Comparison of ENCODE assay signal across 9 cellular contexts in genomic region chr12:6614513-6615177, GRCh38. TPM values are rescaled to one million over a fixed set of nuclear protein-coding genes. Genes with fewer than 3 reads are reported as not detected.
DNase-seq lines count a peak whose midpoint lies in the region; ATAC-seq, FAIRE-seq and TF ChIP-seq lines count a peak whose summit lies in the region.
"Had no signal": no experiment of that assay in that cellular context is flagged by ENCODE, and none has a peak within 500 bp of the region (broad histone marks: within the 10 kb centered on the region; RNA-seq: fewer than 3 reads in every experiment).

No MANE protein-coding gene starts in this region.

- H2AFZ ChIP-seq in PC-3 (ENCODE audit: low read length) = no peak overlapping the region
- H2AFZ ChIP-seq in endothelial cell of umbilical vein (ENCODE audit: low read depth, low read length) = peak overlapping the region; percentile 84

- H3K27me3 ChIP-seq in Caco-2 (replicated peaks; ENCODE audit: control insufficient read depth, insufficient read depth, low read length) = no peaks in the 10 kb centered on the region
- no peaks in the 10 kb centered on the region for H3K27me3 ChIP-seq in PC-3 (ENCODE audit: low read length)
- no peaks in the 10 kb centered on the region for H3K27me3 ChIP-seq in endothelial cell of umbilical vein (ENCODE audit: control insufficient read depth in 2 of 2, insufficient read depth in 2 of 2, low read length in 2 of 2)

- no peaks in the 10 kb centered on the region for H3K9me3 Mint-ChIP-seq in Caco-2 (ENCODE audit: unreplicated experiment)
- H3K9me3 Mint-ChIP-seq in osteocyte (ENCODE audit: unreplicated experiment) = no peaks in the 10 kb centered on the region

- BruUV-seq in Caco-2 (replicated peaks; lab: Mats Ljungman, UMichigan) = no TSS peak
- no TSS peak for BruUV-seq in PC-3 (replicated peaks; lab: Mats Ljungman, UMichigan)
- BruUV-seq in endothelial cell of umbilical vein (replicated peaks; lab: Mats Ljungman, UMichigan) = no TSS peak

- DNase-seq in Caco-2 (no peak), PC-3 (no peak), endothelial cell of umbilical vein (ENCODE audit: low read depth, low spot score) (no peak), osteocyte (ENCODE audit: extremely low spot score, unreplicated experiment) (no peak), GM19240 (ENCODE audit: insufficient read length, low spot score) (no peak), NCI-H526 treated with DMSO at 0.1 percent for 48 hours (lab: John Stamatoyannopoulos, UW) (no peak), AG20443 (ENCODE audit: low spot score) (no peak)

- H3K4me2 ChIP-seq in PC-3 (ENCODE audit: low read length) (no peak overlapping the region), endothelial cell of umbilical vein (ENCODE audit: insufficient read depth, low read length) (no peak overlapping the region)

- peak in 1 of 2 experiments; percentile 14 for TF ChIP-seq CTCF in Caco-2 (IDR thresholded peaks at IDR 0.05; ENCODE audit: insufficient read depth in 1 of 2, low read depth in 1 of 2, low read length in 1 of 2, severe bottlenecking in 1 of 2, unreplicated experiment in 1 of 2)
- TF ChIP-seq CTCF in PC-3 (conservative IDR thresholded peaks at IDR 0.05; ENCODE audit: low read depth, low read length) = 0 out of 2 replicates have a peak, but pooled peaks have one; percentile 10
- TF ChIP-seq CTCF in endothelial cell of umbilical vein (IDR thresholded peaks at IDR 0.05; ENCODE audit: extremely low read depth in 1 of 2, insufficient read depth in 1 of 2, low read depth in 1 of 2, low read length in 2 of 2) = no peak
- no peak for TF ChIP-seq CTCF in osteocyte (IDR thresholded peaks at IDR 0.05)

- CTCF ChIA-PET in Caco-2 (lab: Charles Lee) (interaction anchor here (0.7 to 1.6 kb wide), 5 partner anchors 26 to 239 kb away, joined by 3 to 11 read pairs (median 5); partner anchors contain the start of genes COPS7A and NOP2), PC-3 (lab: Charles Lee) (no interaction called here), endothelial cell of umbilical vein (lab: Charles Lee) (interaction anchor here (0.7 to 2.4 kb wide), 6 partner anchors 9 to 220 kb away, joined by 3 to 14 read pairs (median 4); no protein-coding TSS in a partner anchor)

- peaks cover 23% of the 10 kb centered on the region for H3K4me1 ChIP-seq in Caco-2
- H3K4me1 ChIP-seq in PC-3 (ENCODE audit: insufficient read depth, low read length) = peaks cover 15% of the 10 kb centered on the region
- H3K4me1 ChIP-seq in endothelial cell of umbilical vein (ENCODE audit: control insufficient read depth, extremely low read depth, insufficient read depth, low read length) = peaks cover 11% of the 10 kb centered on the region

- H3K9ac ChIP-seq in PC-3 (ENCODE audit: low read length) (no peak overlapping the region), endothelial cell of umbilical vein (replicated peaks; ENCODE audit: extremely low read depth, insufficient read depth, low read length) (no peak overlapping the region)

- no peaks in the 10 kb centered on the region for H3K36me3 ChIP-seq in Caco-2 (ENCODE audit: control insufficient read depth, insufficient read depth, low read length)
- no peaks in the 10 kb centered on the region for H3K36me3 ChIP-seq in PC-3 (ENCODE audit: low read depth, low read length)
- H3K36me3 ChIP-seq in endothelial cell of umbilical vein (ENCODE audit: control insufficient read depth in 2 of 2, extremely low read depth in 1 of 2, insufficient read depth in 2 of 2, low read length in 2 of 2) = no peaks in the 10 kb centered on the region

- H3K36me3 Mint-ChIP-seq in Caco-2 (ENCODE audit: insufficient read depth, unreplicated experiment) (no peaks in the 10 kb centered on the region), osteocyte (ENCODE audit: unreplicated experiment) (no peaks in the 10 kb centered on the region)

- H3F3A ChIP-seq in PC-3 (ENCODE audit: low read length, unreplicated experiment) = no peaks in the 10 kb centered on the region

- H4K20me1 ChIP-seq in PC-3 (ENCODE audit: low read length) (no peaks in the 10 kb centered on the region), endothelial cell of umbilical vein (replicated peaks; ENCODE audit: control insufficient read depth, extremely low read depth, insufficient read depth, low read length) (no peaks in the 10 kb centered on the region)

- dilution Hi-C loops in endothelial cell of umbilical vein (cut with MboI; ENCODE audit: extremely low pct_ligation_motif_present, low sequenced_read_pairs) = no loop called here

- no peaks in the 10 kb centered on the region for H3K9me3 ChIP-seq in Caco-2
- no peaks in the 10 kb centered on the region for H3K9me3 ChIP-seq in PC-3 (ENCODE audit: low read length)
- H3K9me3 ChIP-seq in endothelial cell of umbilical vein (replicated peaks; ENCODE audit: control insufficient read depth, insufficient read depth, low read length) = no peaks in the 10 kb centered on the region

- H3K4me3 ChIP-seq in Caco-2 (ENCODE audit: low read depth, low read length) = no peak overlapping the region
- no peak overlapping the region for H3K4me3 ChIP-seq in PC-3 (ENCODE audit: low read length)
- no peak overlapping the region for H3K4me3 ChIP-seq in endothelial cell of umbilical vein (replicated peaks in 1 of 3; ENCODE audit: insufficient read depth in 1 of 3, low read depth in 1 of 3, low read length in 3 of 3)

- ATAC-seq in PC-3 = no peak
- no peak for ATAC-seq in GM21619 (IDR thresholded peaks at IDR 0.05; ENCODE audit: unreplicated experiment)

- H3K79me2 ChIP-seq in PC-3 (ENCODE audit: low read length) = no peaks in the 10 kb centered on the region
- H3K79me2 ChIP-seq in endothelial cell of umbilical vein (ENCODE audit: control insufficient read depth, insufficient read depth, low read length) = no peaks in the 10 kb centered on the region

- H3K4me3 Mint-ChIP-seq in Caco-2 (ENCODE audit: unreplicated experiment) (no peak overlapping the region), osteocyte (ENCODE audit: unreplicated experiment) (no peak overlapping the region)

- no peak for TF ChIP-seq POLR2A in endothelial cell of umbilical vein (IDR thresholded peaks at IDR 0.05; ENCODE audit: low read depth, low read length)

- H3K27ac Mint-ChIP-seq in Caco-2 (ENCODE audit: unreplicated experiment) = peak overlapping the region; percentile 20
- H3K27ac Mint-ChIP-seq in osteocyte (ENCODE audit: unreplicated experiment) = peak overlapping the region; percentile 95

- H3K4me1 Mint-ChIP-seq in Caco-2 (ENCODE audit: low read depth, unreplicated experiment) = peaks cover 7% of the 10 kb centered on the region
- H3K4me1 Mint-ChIP-seq in osteocyte (ENCODE audit: unreplicated experiment) = peaks cover 36% of the 10 kb centered on the region

- no peaks in the 10 kb centered on the region for H3K9me2 ChIP-seq in PC-3 (replicated peaks; ENCODE audit: low read length)

- peak overlapping the region; percentile 18; the same call in 1 of the 2 replicates for H3K27ac ChIP-seq in PC-3 (ENCODE audit: low read length)
- no peak overlapping the region for H3K27ac ChIP-seq in endothelial cell of umbilical vein (ENCODE audit: insufficient read depth, low read depth, low read length)

- no peaks in the 10 kb centered on the region for H3K27me3 Mint-ChIP-seq in Caco-2 (ENCODE audit: insufficient read depth, unreplicated experiment)
- H3K27me3 Mint-ChIP-seq in osteocyte (ENCODE audit: unreplicated experiment) = no peaks in the 10 kb centered on the region

- FAIRE-seq in endothelial cell of umbilical vein (lab: Jason Lieb, UNC) = peak; percentile 53

- intact Hi-C loops in Caco-2 (cut with micrococcal nuclease; ENCODE audit: unreplicated experiment) = loop anchor here (5.0 kb wide), 1 partner anchor 213 kb away; the partner anchor contains the start of gene P3H3
- intact Hi-C loops in PC-3 (cut with micrococcal nuclease) = loop anchor here (5.0 kb wide), 2 partner anchors 48 to 83 kb away; partner anchors contain the start of gene ING4
- intact Hi-C loops in endothelial cell of umbilical vein (cut with micrococcal nuclease) = loop anchor here (1.0 to 10.0 kb wide), 2 partner anchors 75 to 1020 kb away; partner anchors contain the start of gene ZNF384

- no peaks in the 10 kb centered on the region for H3K9me1 ChIP-seq in endothelial cell of umbilical vein (replicated peaks; ENCODE audit: control insufficient read depth, extremely low read depth, insufficient read depth, low read length)

- POLR2A ChIA-PET in Caco-2 (lab: Charles Lee) = no interaction called here
- POLR2A ChIA-PET in PC-3 (lab: Charles Lee; ENCODE audit: unreplicated experiment) = no interaction called here
- POLR2A ChIA-PET in endothelial cell of umbilical vein (lab: Charles Lee) = no interaction called here

RNA-seq across cellular contexts. Expression of gene CHD4, which starts 7.5 kb away (rescaled TPM):
- total RNA-seq in Caco-2 (2022) (223 and 229 TPM in 2 replicates), PC-3 (2014; rRNA removed) (216 and 231 TPM in 2 replicates), endothelial cell of umbilical vein (192 and 216 TPM in 2 replicates), osteocyte (348 and 351 TPM in 2 replicates)
- 119 and 127 TPM in 2 replicates for polyA plus RNA-seq in endothelial cell of umbilical vein
- 130 and 131 TPM in 2 replicates for polyA plus RNA-seq in endothelial cell of umbilical vein (2011; cell fraction: cytosol; rRNA removed)
- 178 and 198 TPM in 2 replicates for polyA plus RNA-seq in endothelial cell of umbilical vein (2011; cell fraction: nucleus; rRNA removed)
- 108 and 117 TPM in 2 replicates for polyA plus RNA-seq in endothelial cell of umbilical vein (2012)
- 187 and 211 TPM in 2 replicates for polyA minus RNA-seq in endothelial cell of umbilical vein
- polyA minus RNA-seq in endothelial cell of umbilical vein (2011; cell fraction: cytosol; rRNA and poly(A)+ RNA removed) = 97.7 TPM
- polyA minus RNA-seq in endothelial cell of umbilical vein (2011; cell fraction: nucleus; rRNA and poly(A)+ RNA removed) = 83.7 and 90.8 TPM in 2 replicates

RNA-seq across cellular contexts. Expression of gene LPAR5, which starts 21.1 kb away (rescaled TPM):
- total RNA-seq in Caco-2 (2022) = 0.19 and 0.20 TPM in 2 replicates
- total RNA-seq in PC-3 (2014; rRNA removed) = 2.3 and 4.3 TPM in 2 replicates
- total RNA-seq in endothelial cell of umbilical vein = not detected in 2 replicates
- polyA plus RNA-seq in endothelial cell of umbilical vein = 0.23 and 0.41 TPM in 2 replicates
- 0.07 and 0.10 TPM in 2 replicates for polyA plus RNA-seq in endothelial cell of umbilical vein (2011; cell fraction: cytosol; rRNA removed)
- 0.08 TPM in 1 of 2 replicates, not detected in the other for polyA plus RNA-seq in endothelial cell of umbilical vein (2011; cell fraction: nucleus; rRNA removed)
- polyA plus RNA-seq in endothelial cell of umbilical vein (2012) = 0.07 TPM in 1 of 2 replicates, not detected in the other
- polyA minus RNA-seq in endothelial cell of umbilical vein = 0.42 and 0.75 TPM in 2 replicates
- polyA minus RNA-seq in endothelial cell of umbilical vein (2011; cell fraction: cytosol; rRNA and poly(A)+ RNA removed) = 1.7 TPM
- not detected in 2 replicates for polyA minus RNA-seq in endothelial cell of umbilical vein (2011; cell fraction: nucleus; rRNA and poly(A)+ RNA removed)
- total RNA-seq in osteocyte = 0.32 and 0.50 TPM in 2 replicates
- total RNA-seq: fibroblast of villous mesenchyme had no signal

RNA-seq across cellular contexts. Expression of gene ACRBP, which starts 32.6 kb away (rescaled TPM):
- total RNA-seq in Caco-2 (2022) = 0.73 and 1.3 TPM in 2 replicates
- total RNA-seq in PC-3 (2014; rRNA removed) = 0.77 TPM in 1 of 2 replicates, not detected in the other
- 0.97 and 1.3 TPM in 2 replicates for total RNA-seq in endothelial cell of umbilical vein
- polyA plus RNA-seq in endothelial cell of umbilical vein = 5.5 and 5.7 TPM in 2 replicates
- 2.0 and 3.4 TPM in 2 replicates for polyA plus RNA-seq in endothelial cell of umbilical vein (2011; cell fraction: cytosol; rRNA removed)
- 2.5 and 3.2 TPM in 2 replicates for polyA plus RNA-seq in endothelial cell of umbilical vein (2011; cell fraction: nucleus; rRNA removed)
- polyA plus RNA-seq in endothelial cell of umbilical vein (2012) = 0.32 and 0.82 TPM in 2 replicates
- 4.5 and 5.2 TPM in 2 replicates for polyA minus RNA-seq in endothelial cell of umbilical vein
- polyA minus RNA-seq in endothelial cell of umbilical vein (2011; cell fraction: cytosol; rRNA and poly(A)+ RNA removed) = not detected
- polyA minus RNA-seq in endothelial cell of umbilical vein (2011; cell fraction: nucleus; rRNA and poly(A)+ RNA removed) = 1.6 and 1.8 TPM in 2 replicates
- total RNA-seq in osteocyte = 0.73 and 1.0 TPM in 2 replicates
- total RNA-seq: fibroblast of villous mesenchyme had no signal

RNA-seq across cellular contexts. Expression of gene NOP2, which starts 46.6 kb away (rescaled TPM):
- total RNA-seq in Caco-2 (2022) (145 and 157 TPM in 2 replicates), PC-3 (2014; rRNA removed) (63.3 and 83.8 TPM in 2 replicates), endothelial cell of umbilical vein (58.5 and 63.6 TPM in 2 replicates), osteocyte (32.5 and 34.5 TPM in 2 replicates)
- 17.8 and 26.3 TPM in 2 replicates for polyA plus RNA-seq in endothelial cell of umbilical vein
- polyA plus RNA-seq in endothelial cell of umbilical vein (2011; cell fraction: cytosol; rRNA removed) = 28.3 and 30.1 TPM in 2 replicates
- 160 and 198 TPM in 2 replicates for polyA plus RNA-seq in endothelial cell of umbilical vein (2011; cell fraction: nucleus; rRNA removed)
- 44.4 and 58.0 TPM in 2 replicates for polyA plus RNA-seq in endothelial cell of umbilical vein (2012)
- polyA minus RNA-seq in endothelial cell of umbilical vein = 29.2 and 29.4 TPM in 2 replicates
- polyA minus RNA-seq in endothelial cell of umbilical vein (2011; cell fraction: cytosol; rRNA and poly(A)+ RNA removed) = 26.3 TPM
- polyA minus RNA-seq in endothelial cell of umbilical vein (2011; cell fraction: nucleus; rRNA and poly(A)+ RNA removed) = 33.6 and 35.6 TPM in 2 replicates

RNA-seq across cellular contexts. Expression of gene ING4, which starts 48.3 kb away (rescaled TPM):
- total RNA-seq in Caco-2 (2022) = 31.6 and 32.8 TPM in 2 replicates
- 17.0 and 23.8 TPM in 2 replicates for total RNA-seq in PC-3 (2014; rRNA removed)
- 26.3 and 34.7 TPM in 2 replicates for total RNA-seq in endothelial cell of umbilical vein
- polyA plus RNA-seq in endothelial cell of umbilical vein = 49.6 and 52.0 TPM in 2 replicates
- polyA plus RNA-seq in endothelial cell of umbilical vein (2011; cell fraction: cytosol; rRNA removed) = 60.5 and 62.5 TPM in 2 replicates
- polyA plus RNA-seq in endothelial cell of umbilical vein (2011; cell fraction: nucleus; rRNA removed) = 144 and 179 TPM in 2 replicates
- 31.1 and 38.8 TPM in 2 replicates for polyA plus RNA-seq in endothelial cell of umbilical vein (2012)
- 24.0 and 24.5 TPM in 2 replicates for polyA minus RNA-seq in endothelial cell of umbilical vein
- 5.7 TPM for polyA minus RNA-seq in endothelial cell of umbilical vein (2011; cell fraction: cytosol; rRNA and poly(A)+ RNA removed)
- polyA minus RNA-seq in endothelial cell of umbilical vein (2011; cell fraction: nucleus; rRNA and poly(A)+ RNA removed) = 17.5 and 26.9 TPM in 2 replicates
- 56.7 and 58.8 TPM in 2 replicates for total RNA-seq in osteocyte
